ENCODE assay signal across 15 cellular contexts in the genomic region with DNA sequence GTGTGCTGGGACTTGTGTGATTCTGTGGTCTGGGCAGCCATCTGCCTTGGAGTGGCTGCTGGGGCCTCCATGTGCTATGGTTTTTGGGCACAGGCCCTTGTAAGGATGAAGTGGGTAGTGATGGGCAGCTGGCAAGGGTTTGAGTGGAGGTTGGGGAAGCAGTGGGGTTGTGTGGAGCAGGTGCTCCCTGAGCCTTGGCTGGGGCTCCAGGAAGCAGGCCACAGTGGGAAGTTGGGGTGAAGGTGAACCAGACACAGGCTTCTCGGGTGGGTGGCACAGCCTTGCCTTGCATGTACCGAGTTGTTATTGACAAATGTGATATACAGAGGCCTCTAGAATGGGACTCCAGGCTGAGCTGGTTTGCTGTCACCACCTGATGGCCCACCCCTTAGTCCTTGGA.
"Had no signal": no experiment of that assay in that cellular context is flagged by ENCODE, and none has a peak within 500 bp of the region (broad histone marks: within the 10 kb centered on the region; RNA-seq: fewer than 3 reads in every experiment).

No MANE protein-coding gene starts in this region.

- H3K36me3 ChIP-seq: spleen had no signal

- H3K27ac ChIP-seq: foreskin keratinocyte, hepatocyte, psoas muscle, spleen, testis, tibial nerve had no signal

- DNase-seq: effector memory CD8-positive, alpha-beta T cell; foreskin keratinocyte; left colon; occipital lobe; psoas muscle; retina; spleen; stimulated activated CD4-positive, alpha-beta T cell treated with anti-CD3 and anti-CD28 coated beads, Interleukin-15, amount 100 ng/mL, for 24 hours; stimulated activated CD4-positive, alpha-beta T cell treated with anti-CD3 and anti-CD28 coated beads, Interleukin-1b, Interleukin-23, amount 100 ng/mL, for 48 hours; stimulated activated CD4-positive, alpha-beta T cell treated with anti-CD3 and anti-CD28 coated beads, Interleukin-4, amount 100 ng/mL, for 24 hours; testis had no signal

- H3K9me3 ChIP-seq: psoas muscle, spleen, testis, tibial nerve had no signal

- H3K27me3 ChIP-seq: foreskin keratinocyte, hepatocyte, spleen, testis, tibial nerve had no signal

- H3K4me3 ChIP-seq: hepatocyte, psoas muscle, spleen, testis, tibial nerve had no signal

- H3K4me1 ChIP-seq: foreskin keratinocyte, psoas muscle, spleen, testis, tibial nerve had no signal

- ATAC-seq: effector memory CD8-positive, alpha-beta T cell; foreskin keratinocyte; left colon; psoas muscle; sciatic nerve; stimulated activated memory B cell treated with anti-CD40 and anti-IgM and Interleukin-4, amounts not matched to agents 10 μg/mL and 1 μg/mL and 100 μg/mL, for 72 hours had no signal
